Comparison of ENCODE assay signal across 10 cellular contexts in the genomic region with DNA sequence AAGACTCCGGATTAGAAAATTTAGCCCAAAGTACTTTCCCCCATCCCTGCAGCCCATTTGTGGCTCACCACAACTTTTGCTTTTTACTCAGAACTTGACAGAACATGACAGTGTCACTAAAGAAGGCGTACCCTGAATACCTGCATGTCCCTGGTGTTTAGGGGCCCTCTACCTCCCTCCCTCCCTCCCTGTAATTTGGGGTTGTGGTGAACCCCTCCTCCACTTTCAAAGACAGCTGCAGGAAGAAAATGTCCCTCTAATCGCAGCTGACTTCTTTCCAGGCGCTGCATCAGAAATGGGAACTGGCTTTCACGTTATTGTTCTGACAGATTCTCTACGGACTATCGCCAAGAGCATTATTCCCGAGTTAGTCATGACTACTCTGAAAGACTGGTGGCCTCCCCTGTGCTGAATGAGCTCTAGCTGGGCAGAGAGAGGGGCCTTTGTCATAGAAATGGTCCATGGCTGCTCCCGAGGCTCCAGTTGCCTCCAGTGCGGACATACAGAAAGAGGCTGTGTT.
A peak's percentile ranks its signal among the peaks of the same experiment; 100 is the strongest.
DNase-seq lines count a peak whose midpoint lies in the region; ATAC-seq and TF ChIP-seq lines count a peak whose summit lies in the region.
"Had no signal": no experiment of that assay in that cellular context is flagged by ENCODE, and none has a peak within 500 bp of the region (broad histone marks: within the 10 kb centered on the region; RNA-seq: fewer than 3 reads in every experiment).

No MANE protein-coding gene starts in this region.

- DNase-seq in stimulated activated CD4-positive, alpha-beta T cell treated with anti-CD3 and anti-CD28 coated beads, Interleukin-4, amount 100 ng/mL, for 24 hours = peak; percentile 22
- no peak for DNase-seq in stimulated activated CD4-positive, alpha-beta T cell treated with anti-CD3 and anti-CD28 coated beads, Interleukin-2, amount 100 ng/mL, for 24 hours
- DNase-seq in SJCRH30 (peak; percentile 8 to 28), fibroblast of the aortic adventitia (ENCODE audit: low read depth) (peak; percentile 81), HuH-7 (ENCODE audit: low spot score) (no peak), ovary (no peak), mucosa of gallbladder (ENCODE audit: low spot score) (no peak)
- DNase-seq: RPMI8226, upper lobe of left lung had no signal

- H3K27me3 ChIP-seq in SJCRH30 = no peaks in the 10 kb centered on the region
- H3K27me3 ChIP-seq in ovary = no peaks in the 10 kb centered on the region
- H3K27me3 ChIP-seq: upper lobe of left lung had no signal

- WGBS in ovary, 3 donors = 72 to 82% (median 78%) methylated on average over 10 of the region's 10 CpGs

- no peak for TF ChIP-seq EP300 in ovary (IDR thresholded peaks at IDR 0.05)

- H3K4me3 ChIP-seq in SJCRH30 = no peak overlapping the region
- no peak overlapping the region for H3K4me3 ChIP-seq in fibroblast of the aortic adventitia (ENCODE audit: low read depth, low read length)
- no peak overlapping the region for H3K4me3 ChIP-seq in ovary
- H3K4me3 ChIP-seq: upper lobe of left lung had no signal

- H3K27ac ChIP-seq in SJCRH30 (no peak overlapping the region), ovary (no peak overlapping the region)
- H3K27ac ChIP-seq: upper lobe of left lung had no signal

- no peaks in the 10 kb centered on the region; the same call in 1 of the 2 replicates for H3K36me3 ChIP-seq in SJCRH30
- H3K36me3 ChIP-seq in ovary = no peaks in the 10 kb centered on the region
- H3K36me3 ChIP-seq: upper lobe of left lung had no signal

- no peak for TF ChIP-seq POLR2A in ovary (IDR thresholded peaks at IDR 0.05)

- TF ChIP-seq CTCF in fibroblast of the aortic adventitia (IDR thresholded peaks at IDR 0.05; ENCODE audit: insufficient read depth, low read length) = no peak
- no peak for TF ChIP-seq CTCF in ovary (IDR thresholded peaks at IDR 0.05)

- no peak for ATAC-seq in GM19455 (IDR thresholded peaks at IDR 0.05; ENCODE audit: unreplicated experiment)

- H3K9me3 ChIP-seq in SJCRH30 (replicated peaks) = no peaks in the 10 kb centered on the region
- no peaks in the 10 kb centered on the region for H3K9me3 ChIP-seq in ovary
- H3K9me3 ChIP-seq: upper lobe of left lung had no signal

- intact Hi-C loops in ovary (cut with DNase I) = no loop called here

- no peaks in the 10 kb centered on the region for H3K4me1 ChIP-seq in SJCRH30
- no peaks in the 10 kb centered on the region for H3K4me1 ChIP-seq in ovary (ENCODE audit: insufficient read depth)
- H3K4me1 ChIP-seq: upper lobe of left lung had no signal

Comparison
In these comparisons a context has a peak if more than half of its experiments do, and no peak if none do; other contexts are left out.
1. DNase-seq: peak in stimulated activated CD4-positive, alpha-beta T cell treated with anti-CD3 and anti-CD28 coated beads, Interleukin-4, amount 100 ng/mL, for 24 hours (single experiment), SJCRH30 (2 of 2) and fibroblast of the aortic adventitia (single experiment); none in stimulated activated CD4-positive, alpha-beta T cell treated with anti-CD3 and anti-CD28 coated beads, Interleukin-2, amount 100 ng/mL, for 24 hours (0 of 2), HuH-7 (single experiment), ovary (0 of 5) and mucosa of gallbladder (single experiment).